Comparison of ENCODE assay signal across 9 cellular contexts in the genomic region with DNA sequence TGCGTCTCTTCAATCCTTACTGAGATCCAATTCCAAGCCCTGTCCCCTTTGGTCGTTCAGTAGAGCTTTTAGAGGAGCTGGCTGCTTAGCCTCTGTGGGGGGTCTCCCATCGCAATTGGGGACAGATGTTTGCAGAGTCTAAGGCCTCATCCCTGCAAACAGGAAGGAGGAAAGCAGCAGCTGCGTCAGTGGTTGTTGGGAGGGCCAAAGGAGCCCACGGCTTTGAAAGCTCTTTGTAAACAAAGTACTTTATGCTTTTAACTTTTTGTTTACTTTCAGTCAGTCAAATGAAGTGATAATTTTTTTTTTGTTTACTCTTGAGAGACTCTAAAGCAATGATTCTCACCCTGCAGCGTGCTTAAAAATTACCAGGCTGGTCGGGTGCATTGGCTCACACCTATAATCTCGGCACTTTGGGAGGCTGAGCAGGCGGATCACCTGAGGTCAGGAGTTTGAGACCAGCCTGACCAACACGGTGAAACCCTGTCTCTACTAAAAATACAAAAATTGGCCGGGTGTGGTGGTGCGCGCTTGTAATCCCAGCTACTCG. TPM values are rescaled to one million over a fixed set of nuclear protein-coding genes. Genes with fewer than 3 reads are reported as not detected.
DNase-seq lines count a peak whose midpoint lies in the region; ATAC-seq and TF ChIP-seq lines count a peak whose summit lies in the region.
"Had no signal": no experiment of that assay in that cellular context is flagged by ENCODE, and none has a peak within 500 bp of the region (broad histone marks: within the 10 kb centered on the region; RNA-seq: fewer than 3 reads in every experiment).

No MANE protein-coding gene starts in this region.

- H3K79me2 ChIP-seq in GM23248 (ENCODE audit: insufficient read depth), result no peaks in the 10 kb centered on the region

- H3K27ac ChIP-seq in GM23248 (no peak overlapping the region), gastrocnemius medialis (peak overlapping the region; percentile 57 to 75 (median 61))
- H3K27ac ChIP-seq: tibial artery had no signal

- no peaks in the 10 kb centered on the region for H3K9me3 ChIP-seq in GM23248 (ENCODE audit: low read depth)
- H3K9me3 ChIP-seq in gastrocnemius medialis, result no peaks in the 10 kb centered on the region
- H3K9me3 ChIP-seq: tibial artery had no signal

- H3K27me3 ChIP-seq in GM23248 (replicated peaks; ENCODE audit: insufficient read depth) (no peaks in the 10 kb centered on the region), gastrocnemius medialis (no peaks in the 10 kb centered on the region)

- no peak overlapping the region for H2AFZ ChIP-seq in GM23248

- ATAC-seq in gastrocnemius medialis, result peak; percentile 12 to 24
- ATAC-seq in GM19023 (IDR thresholded peaks at IDR 0.05; ENCODE audit: unreplicated experiment), result no peak
- ATAC-seq in GM21576 (IDR thresholded peaks at IDR 0.05; ENCODE audit: unreplicated experiment), result no peak

- H3K9ac ChIP-seq in GM23248, result no peak overlapping the region

- DNase-seq in GM23248, result peak; percentile 10
- peak; percentile 91 for DNase-seq in NCI-H345 (lab: John Stamatoyannopoulos, UW)
- DNase-seq in fibroblast of gingiva (ENCODE audit: low read depth), result peak; percentile 23
- DNase-seq in gastrocnemius medialis, result peak in 1 of 2 donors; percentile 35
- no peak for DNase-seq in activated CD8-positive, alpha-beta memory T cell treated with anti-CD3 and anti-CD28 coated beads, Interleukin-2, amount 50 U/mL, for 48 hours

- in situ Hi-C loops in GM23248 (cut with MboI), result loop anchor here (5.0 to 10.0 kb wide), 3 partner anchors 106 to 748 kb away; a partner anchor contains a TSS
- in situ Hi-C loops in gastrocnemius medialis (cut with MboI; ENCODE audit: low sequenced_read_pairs in 4 of 4), result loop anchor here (5.0 to 25.0 kb wide), 2 partner anchors 106 to 446 kb away; a partner anchor contains a TSS

- H3K4me3 ChIP-seq in GM23248, result no peak overlapping the region
- no peak overlapping the region for H3K4me3 ChIP-seq in gastrocnemius medialis
- H3K4me3 ChIP-seq: tibial artery had no signal

- no peaks in the 10 kb centered on the region for H3F3A ChIP-seq in GM23248 (ENCODE audit: insufficient read depth)

- whole genome bisulfite sequencing in GM23248 (ENCODE audit: low coverage in 1 of 2, low lambda C conversion rate in 2 of 2, missing lambda C conversion rate in 2 of 2), 2 experiments, result 44 to 46% methylated on average over 14 of the region's 14 CpGs

- no peaks in the 10 kb centered on the region for H3K36me3 ChIP-seq in GM23248 (ENCODE audit: low read depth)
- H3K36me3 ChIP-seq in gastrocnemius medialis, result no peaks in the 10 kb centered on the region
- H3K36me3 ChIP-seq: tibial artery had no signal

- no peak for TF ChIP-seq CTCF in gastrocnemius medialis (IDR thresholded peaks at IDR 0.05 in 4 of 5, conservative IDR thresholded peaks at IDR 0.05 in 1 of 5)

- no peak for TF ChIP-seq POLR2A in gastrocnemius medialis (IDR thresholded peaks at IDR 0.05)

- no peak overlapping the region for H3K4me2 ChIP-seq in GM23248 (ENCODE audit: unreplicated experiment)

- no peaks in the 10 kb centered on the region for H3K9me2 ChIP-seq in GM23248 (ENCODE audit: insufficient read depth)

- H4K20me1 ChIP-seq in GM23248 (ENCODE audit: insufficient read depth), result no peaks in the 10 kb centered on the region

- intact Hi-C loops in gastrocnemius medialis (cut with DNase I; ENCODE audit: low total_unique reads), result loop anchor here (5.0 kb wide), 2 partner anchors 166 to 451 kb away; a partner anchor contains a TSS

- H3K4me1 ChIP-seq in GM23248 (ENCODE audit: insufficient read depth), result peaks cover 7% of the 10 kb centered on the region; the same call in 1 of the 2 replicates
- peaks cover 5 to 17% of the 10 kb centered on the region in 2 donors for H3K4me1 ChIP-seq in gastrocnemius medialis

RNA-seq across cellular contexts. Expression of gene GREB1, which starts 49.4 kb away (rescaled TPM):
- not detected in 2 replicates for total RNA-seq in GM23248 (2014; rRNA removed; shearing (Covaris generic))
- 0.05 TPM in 1 of 2 replicates, not detected in the other for polyA plus RNA-seq in GM23248 (2016; fragmentation: Nextera tagmentation; extraction: Ambion mirVana)
- total RNA-seq in gastrocnemius medialis, result 1 to 10 TPM; 1.7 to 9.3 (median 2.6) TPM
- polyA plus RNA-seq: IgD-negative memory B cell had no signal

Comparison
In these comparisons a context has a peak if more than half of its experiments do, and no peak if none do; other contexts are left out.
1. ATAC-seq: peak in gastrocnemius medialis (2 of 2); none in GM19023 (single experiment) and GM21576 (single experiment).